Comparison of ENCODE assay signal across 19 cellular contexts in genomic region chr6:33895988-33896387, GRCh38.
DNase-seq lines count a peak whose midpoint lies in the region; ATAC-seq and TF ChIP-seq lines count a peak whose summit lies in the region.
"Had no signal": no experiment of that assay in that cellular context is flagged by ENCODE, and none has a peak within 500 bp of the region (broad histone marks: within the 10 kb centered on the region; RNA-seq: fewer than 3 reads in every experiment).

No MANE protein-coding gene starts in this region.

- H3K4me3 ChIP-seq in BLaER1 (no peak overlapping the region), neuronal stem cell (ENCODE audit: low read length in 2 of 2) (no peak overlapping the region), stomach (no peak overlapping the region)

- no peak for TF ChIP-seq POLR2A in stomach (IDR thresholded peaks at IDR 0.05)

- H3K4me1 ChIP-seq in BLaER1, result peaks cover 49% of the 10 kb centered on the region
- H3K4me1 ChIP-seq in neuronal stem cell (ENCODE audit: control insufficient read depth in 2 of 2, insufficient read depth in 1 of 2, low read depth in 1 of 2, low read length in 2 of 2), result no peaks in the 10 kb centered on the region
- peaks cover 0 to 27% (median 2%) of the 10 kb centered on the region in 4 donors for H3K4me1 ChIP-seq in stomach

- POLR2A ChIA-PET in activated CD4-positive, alpha-beta T cell treated with anti-CD3 and anti-CD28 coated beads, Interleukin-2, amount 10 ng/mL, durations not matched to agents 7 days and 5 days (lab: Charles Lee), result interaction anchor here (1.0 kb wide), 1 partner anchor 8 kb away, joined by 4 read pairs; no protein-coding TSS in a partner anchor

- H2AK5ac ChIP-seq in neuronal stem cell (ENCODE audit: low read depth, low read length), result no peak overlapping the region

- H4K91ac ChIP-seq in neuronal stem cell (ENCODE audit: low read depth, low read length, poor library complexity), result no peak overlapping the region

- intact Hi-C loops in stomach (cut with DNase I; ENCODE audit: low total_unique reads), result no loop called here

- H3K36me3 ChIP-seq in BLaER1 (no peaks in the 10 kb centered on the region), neuronal stem cell (replicated peaks in 1 of 2; ENCODE audit: control insufficient read depth in 2 of 2, insufficient read depth in 2 of 2, low read length in 2 of 2) (no peaks in the 10 kb centered on the region), stomach (no peaks in the 10 kb centered on the region)

- no peaks in the 10 kb centered on the region for H3K9me3 ChIP-seq in BLaER1
- no peaks in the 10 kb centered on the region for H3K9me3 ChIP-seq in T-helper 17 cell (ENCODE audit: control insufficient read depth, low read length, poor library complexity, severe bottlenecking)
- peaks cover 0 to 1% of the 10 kb centered on the region in 2 donors for H3K9me3 ChIP-seq in neuronal stem cell (replicated peaks in 1 of 2; ENCODE audit: control insufficient read depth in 2 of 2, insufficient read depth in 1 of 2, low read depth in 1 of 2, low read length in 2 of 2)
- no peaks in the 10 kb centered on the region for H3K9me3 ChIP-seq in stomach

- no peak for DNase-seq in activated CD4-positive, alpha-beta T cell treated with anti-CD3 and anti-CD28 coated beads, Interleukin-2, amount 10 ng/mL, durations not matched to agents 7 days and 5 days
- DNase-seq in activated CD4-positive, alpha-beta T cell treated with anti-CD3 and anti-CD28 coated beads for 48 hours, result no peak
- no peak for DNase-seq in T-helper 17 cell
- no peak for DNase-seq in neuronal stem cell (ENCODE audit: low spot score)
- no peak for DNase-seq in stomach
- no peak for DNase-seq in DMS53 treated with DMSO at 0.1 percent for 48 hours (lab: John Stamatoyannopoulos, UW; ENCODE audit: unreplicated experiment)
- DNase-seq: DMS53; EL; GF-D8; NCI-H1694; NCI-H2081; NCI-H2171; NCI-H524; NCI-H774; NK-92 treated with Interleukin-12 subunit alpha and Interleukin-12 subunit beta, amount 100 ng/mL, for 24 hours; SHP77 treated with DMSO at 0.1 percent for 48 hours had no signal

- H3K4me2 ChIP-seq in BLaER1, result peak overlapping the region; percentile 74
- H3K4me2 ChIP-seq in neuronal stem cell (ENCODE audit: insufficient read depth, low read length, poor library complexity, severe bottlenecking), result no peak overlapping the region

- H3K4ac ChIP-seq in neuronal stem cell (ENCODE audit: low read length), result no peak overlapping the region

- peaks cover 51% of the 10 kb centered on the region for H3K4me1 Mint-ChIP-seq in activated CD4-positive, alpha-beta T cell treated with anti-CD3 and anti-CD28 coated beads, Interleukin-2, amount 10 ng/mL, durations not matched to agents 7 days and 5 days
- H3K4me1 Mint-ChIP-seq in T-helper 17 cell, result peaks cover 14% of the 10 kb centered on the region
- H3K4me1 Mint-ChIP-seq: IgD-negative memory B cell had no signal

- H3K14ac ChIP-seq in neuronal stem cell (ENCODE audit: low read length), result no peak overlapping the region

- H3K27me3 ChIP-seq in BLaER1 (no peaks in the 10 kb centered on the region), neuronal stem cell (ENCODE audit: control insufficient read depth in 3 of 3, insufficient read depth in 3 of 3, low read depth in 1 of 3, low read length in 3 of 3) (peaks cover 0 to 21% (median 0%) of the 10 kb centered on the region in 3 experiments), stomach (peaks cover 0 to 13% (median 4%) of the 10 kb centered on the region in 3 donors)

- H2AFZ ChIP-seq in neuronal stem cell (ENCODE audit: low read length), result no peak overlapping the region

- H3K4me3 Mint-ChIP-seq in activated CD4-positive, alpha-beta T cell treated with anti-CD3 and anti-CD28 coated beads, Interleukin-2, amount 10 ng/mL, durations not matched to agents 7 days and 5 days, result no peak overlapping the region
- no peak overlapping the region for H3K4me3 Mint-ChIP-seq in T-helper 17 cell
- H3K4me3 Mint-ChIP-seq: IgD-negative memory B cell had no signal

- no CpG with 5 or more reads among the region's 2 CpGs for WGBS in neuronal stem cell (ENCODE audit: extremely low coverage in 2 of 2, insufficient read length in 2 of 2, insufficient replicate concordance in 1 of 2), 2 donors
- 75 to 94% (median 84%) methylated on average over 1 to 2 of the region's 2 CpGs for WGBS in stomach, 5 donors

- peak overlapping the region; percentile 32 for H3K27ac Mint-ChIP-seq in activated CD4-positive, alpha-beta T cell treated with anti-CD3 and anti-CD28 coated beads, Interleukin-2, amount 10 ng/mL, durations not matched to agents 7 days and 5 days
- H3K27ac Mint-ChIP-seq in T-helper 17 cell, result peak overlapping the region; percentile 68
- H3K27ac Mint-ChIP-seq: IgD-negative memory B cell had no signal

- no peak overlapping the region for H3K23ac ChIP-seq in neuronal stem cell (ENCODE audit: low read depth, low read length, poor library complexity)

- TF ChIP-seq CTCF in stomach (IDR thresholded peaks at IDR 0.05), result no peak

- peak overlapping the region; percentile 13 for H2BK15ac ChIP-seq in neuronal stem cell (ENCODE audit: low read length)

- H2BK5ac ChIP-seq in neuronal stem cell (ENCODE audit: low read length), result no peak overlapping the region

- H3K27ac ChIP-seq in BLaER1 (no peak overlapping the region), neuronal stem cell (replicated peaks; ENCODE audit: low read length) (no peak overlapping the region), stomach (no peak overlapping the region)
- H3K27ac ChIP-seq: RWPE1 had no signal

- H3K79me1 ChIP-seq in neuronal stem cell (ENCODE audit: low read depth, low read length), result no peaks in the 10 kb centered on the region

- no peaks in the 10 kb centered on the region for H3K36me3 Mint-ChIP-seq in activated CD4-positive, alpha-beta T cell treated with anti-CD3 and anti-CD28 coated beads, Interleukin-2, amount 10 ng/mL, durations not matched to agents 7 days and 5 days (ENCODE audit: low read depth)
- H3K36me3 Mint-ChIP-seq in T-helper 17 cell (ENCODE audit: low read depth), result no peaks in the 10 kb centered on the region
- H3K36me3 Mint-ChIP-seq: IgD-negative memory B cell had no signal

- TF ChIP-seq EP300 in stomach (IDR thresholded peaks at IDR 0.05), result no peak

- H3K27me3 Mint-ChIP-seq in activated CD4-positive, alpha-beta T cell treated with anti-CD3 and anti-CD28 coated beads, Interleukin-2, amount 10 ng/mL, durations not matched to agents 7 days and 5 days, result peaks cover 5% of the 10 kb centered on the region
- peaks cover 6% of the 10 kb centered on the region for H3K27me3 Mint-ChIP-seq in T-helper 17 cell

- no peaks in the 10 kb centered on the region for H4K20me1 ChIP-seq in BLaER1

- no peak overlapping the region for H2BK12ac ChIP-seq in neuronal stem cell (ENCODE audit: low read length)

- no peaks in the 10 kb centered on the region for H3K9me3 Mint-ChIP-seq in activated CD4-positive, alpha-beta T cell treated with anti-CD3 and anti-CD28 coated beads, Interleukin-2, amount 10 ng/mL, durations not matched to agents 7 days and 5 days
- H3K9me3 Mint-ChIP-seq: IgD-negative memory B cell had no signal

- no peak overlapping the region for H2BK120ac ChIP-seq in neuronal stem cell (ENCODE audit: low read depth, low read length)

- H3K9ac ChIP-seq in BLaER1 (no peak overlapping the region), neuronal stem cell (ENCODE audit: low read depth, low read length, poor library complexity) (no peak overlapping the region)

- no peak for ATAC-seq in T-helper 17 cell

- H4K8ac ChIP-seq in neuronal stem cell (ENCODE audit: low read depth, low read length), result no peak overlapping the region

- CTCF ChIA-PET in activated CD4-positive, alpha-beta T cell treated with anti-CD3 and anti-CD28 coated beads, Interleukin-2, amount 10 ng/mL, durations not matched to agents 7 days and 5 days (lab: Charles Lee), result interaction anchor here (0.9 to 1.7 kb wide), 6 partner anchors 9 to 102 kb away, joined by 3 to 7 read pairs (median 4); no protein-coding TSS in a partner anchor

- no peak overlapping the region for H3K18ac ChIP-seq in neuronal stem cell (ENCODE audit: low read length)
